22 cellular contexts compared by ENCODE assay signal in genomic region chr4:34766935-34767859, GRCh38.
A peak's percentile ranks its signal among the peaks of the same experiment; 100 is the strongest.
DNase-seq lines count a peak whose midpoint lies in the region; FAIRE-seq and TF ChIP-seq lines count a peak whose summit lies in the region.
"Had no signal": no experiment of that assay in that cellular context is flagged by ENCODE, and none has a peak within 500 bp of the region (broad histone marks: within the 10 kb centered on the region; RNA-seq: fewer than 3 reads in every experiment).

No MANE protein-coding gene starts in this region.

- TF ChIP-seq POLR2A in suprapubic skin (IDR thresholded peaks at IDR 0.05) = no peak

- TF ChIP-seq EP300 in suprapubic skin (IDR thresholded peaks at IDR 0.05) = no peak

- WGBS in suprapubic skin = 46% methylated on average over 4 of the region's 4 CpGs

- DNase-seq in CD1c-positive myeloid dendritic cell (ENCODE audit: extremely low spot score) (peak; percentile 0), LNCaP clone FGC (ENCODE audit: low read depth) (no peak), RCC 7860 (ENCODE audit: low spot score) (no peak), osteocyte (ENCODE audit: extremely low spot score, unreplicated experiment) (no peak), suprapubic skin (ENCODE audit: low spot score in 2 of 2) (no peak)
- no peak for DNase-seq in activated CD4-positive, alpha-beta memory T cell treated with anti-CD3 and anti-CD28 coated beads for 36 hours
- DNase-seq in stimulated activated CD4-positive, alpha-beta T cell treated with anti-CD3 and anti-CD28 coated beads, Interleukin-4, amount 100 ng/mL, for 4 hours = no peak
- DNase-seq: activated CD4-positive, alpha-beta T cell treated with anti-CD3 and anti-CD28 coated beads, Interleukin-2, amount 50 U/mL, for 1 hour; activated CD8-positive, alpha-beta memory T cell treated with anti-CD3 and anti-CD28 coated beads, Interleukin-2, amount 50 U/mL, for 4 hours; activated naive CD8-positive, alpha-beta T cell treated with anti-CD3 and anti-CD28 coated beads for 36 hours; DMS79 treated with DMSO at 0.1 percent for 48 hours; KG1; kidney; MV-4-11; NCI-H2107; NCI-H510A; substantia nigra; uterus had no signal

- TF ChIP-seq CTCF in LNCaP clone FGC (IDR thresholded peaks at IDR 0.05; ENCODE audit: control insufficient read depth, extremely low read depth, insufficient read depth) (peak; percentile 38), osteocyte (IDR thresholded peaks at IDR 0.05) (peak; percentile 21), suprapubic skin (IDR thresholded peaks at IDR 0.05) (no peak)

- H3K27ac ChIP-seq in suprapubic skin = no peak overlapping the region
- H3K27ac ChIP-seq: neural progenitor cell, prostate gland, uterus had no signal

- no peaks in the 10 kb centered on the region for H3K27me3 ChIP-seq in suprapubic skin
- H3K27me3 ChIP-seq: neural progenitor cell, uterus had no signal

- no peaks in the 10 kb centered on the region for H3K36me3 ChIP-seq in suprapubic skin
- H3K36me3 ChIP-seq: neural progenitor cell, prostate gland, uterus had no signal

- H3K4me3 ChIP-seq in LNCaP clone FGC (ENCODE audit: low read depth, low read length) = no peak overlapping the region
- H3K4me3 ChIP-seq in suprapubic skin = no peak overlapping the region
- H3K4me3 ChIP-seq: lung, neural progenitor cell, prostate gland, uterus had no signal

- peaks cover 2% of the 10 kb centered on the region for H3K27me3 Mint-ChIP-seq in osteocyte (ENCODE audit: unreplicated experiment)
- H3K27me3 Mint-ChIP-seq in activated CD4-positive, alpha-beta memory T cell treated with anti-CD3 and anti-CD28 coated beads for 36 hours = no peaks in the 10 kb centered on the region
- H3K27me3 Mint-ChIP-seq: activated naive CD8-positive, alpha-beta T cell treated with anti-CD3 and anti-CD28 coated beads for 36 hours had no signal

- no peak overlapping the region for H3K27ac Mint-ChIP-seq in osteocyte (ENCODE audit: unreplicated experiment)
- no peak overlapping the region for H3K27ac Mint-ChIP-seq in activated CD4-positive, alpha-beta memory T cell treated with anti-CD3 and anti-CD28 coated beads for 36 hours
- H3K27ac Mint-ChIP-seq: activated naive CD8-positive, alpha-beta T cell treated with anti-CD3 and anti-CD28 coated beads for 36 hours; neural progenitor cell had no signal

- FAIRE-seq in RCC 7860 (lab: Jason Lieb, UNC) = peak; percentile 45
- FAIRE-seq: GM12891 had no signal

- H3K4me1 Mint-ChIP-seq in osteocyte (ENCODE audit: unreplicated experiment) = no peaks in the 10 kb centered on the region
- no peaks in the 10 kb centered on the region for H3K4me1 Mint-ChIP-seq in activated CD4-positive, alpha-beta memory T cell treated with anti-CD3 and anti-CD28 coated beads for 36 hours (ENCODE audit: low read depth)
- H3K4me1 Mint-ChIP-seq: activated naive CD8-positive, alpha-beta T cell treated with anti-CD3 and anti-CD28 coated beads for 36 hours; neural progenitor cell had no signal

- H3K4me3 Mint-ChIP-seq in osteocyte (ENCODE audit: unreplicated experiment) = no peak overlapping the region
- no peak overlapping the region for H3K4me3 Mint-ChIP-seq in activated CD4-positive, alpha-beta memory T cell treated with anti-CD3 and anti-CD28 coated beads for 36 hours
- H3K4me3 Mint-ChIP-seq: activated naive CD8-positive, alpha-beta T cell treated with anti-CD3 and anti-CD28 coated beads for 36 hours; neural progenitor cell had no signal

- H3K9me3 Mint-ChIP-seq in osteocyte (ENCODE audit: unreplicated experiment) = no peaks in the 10 kb centered on the region
- peaks cover 2% of the 10 kb centered on the region for H3K9me3 Mint-ChIP-seq in activated CD4-positive, alpha-beta memory T cell treated with anti-CD3 and anti-CD28 coated beads for 36 hours
- H3K9me3 Mint-ChIP-seq: activated naive CD8-positive, alpha-beta T cell treated with anti-CD3 and anti-CD28 coated beads for 36 hours; neural progenitor cell had no signal

- H3K9me3 ChIP-seq in suprapubic skin = no peaks in the 10 kb centered on the region
- H3K9me3 ChIP-seq: prostate gland, uterus had no signal

- POLR2A ChIA-PET in activated CD4-positive, alpha-beta memory T cell treated with anti-CD3 and anti-CD28 coated beads for 36 hours (lab: Charles Lee) = no interaction called here

- H3K4me1 ChIP-seq in suprapubic skin = no peaks in the 10 kb centered on the region
- H3K4me1 ChIP-seq: prostate gland, uterus had no signal

- intact Hi-C loops in activated CD4-positive, alpha-beta memory T cell treated with anti-CD3 and anti-CD28 coated beads for 36 hours (cut with micrococcal nuclease) = no loop called here

- CTCF ChIA-PET in activated CD4-positive, alpha-beta memory T cell treated with anti-CD3 and anti-CD28 coated beads for 36 hours (lab: Charles Lee) = no interaction called here

- H3K36me3 Mint-ChIP-seq in osteocyte (ENCODE audit: unreplicated experiment) = no peaks in the 10 kb centered on the region
- H3K36me3 Mint-ChIP-seq in activated CD4-positive, alpha-beta memory T cell treated with anti-CD3 and anti-CD28 coated beads for 36 hours = no peaks in the 10 kb centered on the region
- H3K36me3 Mint-ChIP-seq: activated naive CD8-positive, alpha-beta T cell treated with anti-CD3 and anti-CD28 coated beads for 36 hours; neural progenitor cell had no signal

Comparison
In these comparisons a context has a peak if more than half of its experiments do, and no peak if none do; other contexts are left out.
1. CTCF ChIP-seq: peak in LNCaP clone FGC (single experiment) and osteocyte (single experiment); none in suprapubic skin (0 of 2).